8 cellular contexts compared by ENCODE assay signal in the genomic region with DNA sequence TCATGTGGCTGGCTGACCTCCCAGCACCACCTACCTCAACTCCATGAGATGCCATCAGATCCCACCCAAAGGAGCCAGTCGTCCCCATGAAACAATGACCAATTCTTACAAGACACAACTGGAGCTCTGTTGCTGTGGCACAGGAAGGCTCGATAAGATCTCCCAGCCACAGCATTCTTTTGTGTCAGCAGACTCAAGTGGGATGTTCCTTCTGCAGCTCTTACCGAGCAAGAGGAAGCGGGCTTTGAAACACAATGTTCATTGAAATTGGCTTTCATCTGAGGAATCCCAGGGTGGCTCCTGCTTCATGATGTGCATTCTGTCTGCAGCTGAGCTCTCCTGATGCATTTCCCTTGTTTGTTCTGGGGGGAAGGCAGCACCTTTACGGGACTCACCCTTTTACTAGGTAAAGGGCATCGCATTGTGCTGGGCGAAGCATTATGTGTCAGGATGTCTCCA.
DNase-seq lines count a peak whose midpoint lies in the region; ATAC-seq, FAIRE-seq and TF ChIP-seq lines count a peak whose summit lies in the region.

No MANE protein-coding gene starts in this region.

- H3K36me3 Mint-ChIP-seq in activated naive CD4-positive, alpha-beta T cell treated with anti-CD3 and anti-CD28 coated beads, Interleukin-2, amount 10 ng/mL, durations not matched to agents 7 days and 5 days, result no peaks in the 10 kb centered on the region
- no peaks in the 10 kb centered on the region for H3K36me3 Mint-ChIP-seq in activated naive CD4-positive, alpha-beta T cell treated with anti-CD3 and anti-CD28 coated beads for 36 hours (ENCODE audit: low read depth)
- H3K36me3 Mint-ChIP-seq in astrocyte (ENCODE audit: low read depth, unreplicated experiment), result peaks cover 1% of the 10 kb centered on the region

- peak overlapping the region; percentile 24 for H2AFZ ChIP-seq in astrocyte (ENCODE audit: low read depth, low read length)

- H4K20me1 ChIP-seq in astrocyte (ENCODE audit: insufficient read depth, low read length), result no peaks in the 10 kb centered on the region

- peaks cover 28% of the 10 kb centered on the region for H3K4me1 Mint-ChIP-seq in activated naive CD4-positive, alpha-beta T cell treated with anti-CD3 and anti-CD28 coated beads, Interleukin-2, amount 10 ng/mL, durations not matched to agents 7 days and 5 days
- H3K4me1 Mint-ChIP-seq in activated naive CD4-positive, alpha-beta T cell treated with anti-CD3 and anti-CD28 coated beads for 36 hours (ENCODE audit: low read depth), result peaks cover 32% of the 10 kb centered on the region
- peaks cover 36% of the 10 kb centered on the region for H3K4me1 Mint-ChIP-seq in astrocyte (ENCODE audit: low read depth, unreplicated experiment)

- CTCF ChIA-PET in activated naive CD4-positive, alpha-beta T cell treated with anti-CD3 and anti-CD28 coated beads, Interleukin-2, amount 10 ng/mL, durations not matched to agents 7 days and 5 days (lab: Charles Lee), result interaction anchor here (1.3 kb wide), 1 partner anchor 361 kb away, joined by 3 read pairs; no protein-coding TSS in a partner anchor
- CTCF ChIA-PET in activated naive CD4-positive, alpha-beta T cell treated with anti-CD3 and anti-CD28 coated beads for 36 hours (lab: Charles Lee), result no interaction called here
- CTCF ChIA-PET in RWPE1 (lab: Yijun Ruan, JAX), result no interaction called here

- peaks cover 2% of the 10 kb centered on the region for H3K9me3 Mint-ChIP-seq in activated naive CD4-positive, alpha-beta T cell treated with anti-CD3 and anti-CD28 coated beads, Interleukin-2, amount 10 ng/mL, durations not matched to agents 7 days and 5 days
- no peaks in the 10 kb centered on the region for H3K9me3 Mint-ChIP-seq in activated naive CD4-positive, alpha-beta T cell treated with anti-CD3 and anti-CD28 coated beads for 36 hours
- no peaks in the 10 kb centered on the region for H3K9me3 Mint-ChIP-seq in astrocyte (ENCODE audit: unreplicated experiment)

- peak; percentile 41 for FAIRE-seq in astrocyte (lab: Jason Lieb, UNC)

- 43 to 51% methylated on average over 7 of the region's 7 CpGs for WGBS in upper lobe of left lung, 2 donors
- 62 to 80% methylated on average over 7 of the region's 7 CpGs for WGBS in sigmoid colon, 2 donors

- H3K9ac ChIP-seq in astrocyte (ENCODE audit: low read length), result no peak overlapping the region

- H3K4me3 Mint-ChIP-seq in activated naive CD4-positive, alpha-beta T cell treated with anti-CD3 and anti-CD28 coated beads, Interleukin-2, amount 10 ng/mL, durations not matched to agents 7 days and 5 days, result no peak overlapping the region
- H3K4me3 Mint-ChIP-seq in activated naive CD4-positive, alpha-beta T cell treated with anti-CD3 and anti-CD28 coated beads for 36 hours, result no peak overlapping the region
- peak overlapping the region; percentile 51 for H3K4me3 Mint-ChIP-seq in astrocyte (ENCODE audit: unreplicated experiment)

- H3K4me1 ChIP-seq in astrocyte (ENCODE audit: insufficient read depth, low read length), result peaks cover 14% of the 10 kb centered on the region
- peaks cover 0 to 1% (median under 1%) of the 10 kb centered on the region in 4 donors for H3K4me1 ChIP-seq in upper lobe of left lung
- H3K4me1 ChIP-seq in vagina, result no peaks in the 10 kb centered on the region
- H3K4me1 ChIP-seq in sigmoid colon, result no peaks in the 10 kb centered on the region

- H3K9me3 ChIP-seq in astrocyte (ENCODE audit: insufficient read depth, low read depth, low read length) (no peaks in the 10 kb centered on the region), upper lobe of left lung (no peaks in the 10 kb centered on the region), vagina (no peaks in the 10 kb centered on the region), sigmoid colon (no peaks in the 10 kb centered on the region)

- POLR2A ChIA-PET in RWPE1 (lab: Yijun Ruan, JAX; ENCODE audit: low non-redundant PET), result no interaction called here

- no peak for TF ChIP-seq POLR2A in upper lobe of left lung (IDR thresholded peaks at IDR 0.05)
- no peak for TF ChIP-seq POLR2A in vagina (IDR thresholded peaks at IDR 0.05)
- no peak for TF ChIP-seq POLR2A in sigmoid colon (IDR thresholded peaks at IDR 0.05)

- ATAC-seq in upper lobe of left lung (ENCODE audit: low FRiP score in 2 of 2), result peak in 1 of 2 donors; percentile 34

- H3K4me3 ChIP-seq in astrocyte (ENCODE audit: insufficient read depth, low read depth, low read length) (no peak overlapping the region), upper lobe of left lung (no peak overlapping the region), vagina (no peak overlapping the region), sigmoid colon (no peak overlapping the region)

- peak; percentile 51 for DNase-seq in activated naive CD4-positive, alpha-beta T cell treated with anti-CD3 and anti-CD28 coated beads, Interleukin-2, amount 10 ng/mL, durations not matched to agents 7 days and 5 days
- DNase-seq in activated naive CD4-positive, alpha-beta T cell treated with anti-CD3 and anti-CD28 coated beads for 36 hours, result no peak
- DNase-seq in astrocyte (ENCODE audit: low read depth) (peak; percentile 47), islet precursor cell (peak; percentile 94), upper lobe of left lung (peak in 1 of 2 donors; percentile 36), vagina (ENCODE audit: extremely low spot score in 2 of 2) (no peak), RWPE1 (ENCODE audit: low spot score) (no peak), sigmoid colon (no peak)

- peaks cover 5% of the 10 kb centered on the region for H3K27me3 Mint-ChIP-seq in activated naive CD4-positive, alpha-beta T cell treated with anti-CD3 and anti-CD28 coated beads, Interleukin-2, amount 10 ng/mL, durations not matched to agents 7 days and 5 days
- peaks cover 2% of the 10 kb centered on the region for H3K27me3 Mint-ChIP-seq in activated naive CD4-positive, alpha-beta T cell treated with anti-CD3 and anti-CD28 coated beads for 36 hours (ENCODE audit: low read depth)
- H3K27me3 Mint-ChIP-seq in astrocyte (ENCODE audit: low read depth, unreplicated experiment), result no peaks in the 10 kb centered on the region

- no peaks in the 10 kb centered on the region for H3K36me3 ChIP-seq in astrocyte (ENCODE audit: insufficient read depth, low read length)
- no peaks in the 10 kb centered on the region for H3K36me3 ChIP-seq in upper lobe of left lung
- no peaks in the 10 kb centered on the region for H3K36me3 ChIP-seq in vagina
- H3K36me3 ChIP-seq in sigmoid colon, result no peaks in the 10 kb centered on the region

- H3K27me3 ChIP-seq in astrocyte (ENCODE audit: insufficient read depth, low read length) (no peaks in the 10 kb centered on the region), upper lobe of left lung (no peaks in the 10 kb centered on the region), vagina (no peaks in the 10 kb centered on the region), sigmoid colon (no peaks in the 10 kb centered on the region)

- intact Hi-C loops in activated naive CD4-positive, alpha-beta T cell treated with anti-CD3 and anti-CD28 coated beads for 36 hours (cut with micrococcal nuclease), result no loop called here
- intact Hi-C loops in vagina (cut with DNase I), result no loop called here
- intact Hi-C loops in sigmoid colon (cut with DNase I), result no loop called here

- no peak overlapping the region for H3K27ac Mint-ChIP-seq in activated naive CD4-positive, alpha-beta T cell treated with anti-CD3 and anti-CD28 coated beads, Interleukin-2, amount 10 ng/mL, durations not matched to agents 7 days and 5 days
- H3K27ac Mint-ChIP-seq in activated naive CD4-positive, alpha-beta T cell treated with anti-CD3 and anti-CD28 coated beads for 36 hours, result no peak overlapping the region
- H3K27ac Mint-ChIP-seq in astrocyte (ENCODE audit: unreplicated experiment), result peak overlapping the region; percentile 1

- H3K27ac ChIP-seq in astrocyte (ENCODE audit: low read depth, low read length) (no peak overlapping the region), upper lobe of left lung (peak overlapping the region; percentile 40 to 78 (median 52)), vagina (no peak overlapping the region), RWPE1 (no peak overlapping the region), sigmoid colon (no peak overlapping the region)

- TF ChIP-seq CTCF in astrocyte (IDR thresholded peaks at IDR 0.05; ENCODE audit: insufficient read depth, low read depth, low read length) (no peak), upper lobe of left lung (IDR thresholded peaks at IDR 0.05) (no peak), vagina (IDR thresholded peaks at IDR 0.05) (no peak), RWPE1 (conservative IDR thresholded peaks at IDR 0.05; ENCODE audit: low read depth) (no peak), sigmoid colon (IDR thresholded peaks at IDR 0.05) (no peak)

- peak overlapping the region; percentile 4 for H3K4me2 ChIP-seq in astrocyte (ENCODE audit: low read length)

- peak in 2 of 4 donors; percentile 82 to 86 for TF ChIP-seq EP300 in upper lobe of left lung (IDR thresholded peaks at IDR 0.05)
- TF ChIP-seq EP300 in sigmoid colon (IDR thresholded peaks at IDR 0.05), result no peak

- H3K79me2 ChIP-seq in astrocyte (ENCODE audit: insufficient read depth, low read length), result no peaks in the 10 kb centered on the region

Comparison
In these comparisons a context has a peak if more than half of its experiments do, and no peak if none do; other contexts are left out.
1. DNase-seq: peak in activated naive CD4-positive, alpha-beta T cell treated with anti-CD3 and anti-CD28 coated beads, Interleukin-2, amount 10 ng/mL, durations not matched to agents 7 days and 5 days (single experiment), astrocyte (single experiment) and islet precursor cell (single experiment); none in activated naive CD4-positive, alpha-beta T cell treated with anti-CD3 and anti-CD28 coated beads for 36 hours (single experiment), vagina (0 of 2), RWPE1 (single experiment) and sigmoid colon (single experiment).
2. H3K27ac ChIP-seq: peak in upper lobe of left lung (4 of 4); none in astrocyte (single experiment), vagina (single experiment), RWPE1 (single experiment) and sigmoid colon (0 of 4).